25 cellular contexts compared by ENCODE assay signal in the genomic region with DNA sequence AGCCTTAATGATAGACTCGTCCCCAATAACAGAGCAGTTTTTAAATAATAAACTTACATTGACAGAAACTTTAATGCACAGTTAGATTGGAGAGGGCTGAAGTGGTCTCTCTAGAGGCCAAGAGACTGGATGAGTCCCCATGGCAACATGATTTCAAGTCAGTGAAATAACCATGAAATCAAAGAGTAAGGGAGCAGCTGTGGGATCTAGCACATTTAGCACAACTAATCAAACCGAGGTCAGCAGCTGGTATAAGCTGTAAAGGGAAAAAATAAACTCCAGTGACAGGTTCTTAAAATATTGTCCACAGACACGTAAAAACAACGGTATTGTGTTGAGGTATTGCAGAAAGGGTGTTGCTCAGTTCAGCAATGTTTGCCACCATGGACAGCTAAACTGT.
"Had no signal": no experiment of that assay in that cellular context is flagged by ENCODE, and none has a peak within 500 bp of the region (broad histone marks: within the 10 kb centered on the region; RNA-seq: fewer than 3 reads in every experiment).

No MANE protein-coding gene starts in this region.

- DNase-seq: IMR-90; Karpas-422; KG1; MG63; NCI-H1092; NCI-H1105 treated with DMSO at 0.1 percent for 48 hours; NCI-H1417 treated with DMSO at 0.1 percent for 48 hours; NCI-H146; NCI-H1694 treated with DMSO at 0.1 percent for 48 hours; NCI-H1930; NCI-H2081; NCI-H2107; NCI-H2171 treated with DMSO at 0.1 percent for 48 hours; NCI-H226; NCI-H510A; NCI-H526 treated with DMSO at 0.1 percent for 48 hours; NCI-H748 treated with DMSO at 0.1 percent for 48 hours; NK-92 treated with Interleukin-12 subunit alpha and Interleukin-12 subunit beta, amount 100 ng/mL, for 24 hours; PC-3; SHP77; T-helper 1 cell; T-helper 17 cell had no signal

- ATAC-seq: HepG2, Panc1, PC-3, SK-N-SH treated with all-trans-retinoic acid at 6 μM for 48 hours, T-helper 17 cell had no signal

- H3K4me3 ChIP-seq: MG63 had no signal
